In genomic region chr6:107866606-107867301, GRCh38 we compare ENCODE assay signal across 8 cellular contexts. TPM values are rescaled to one million over a fixed set of nuclear protein-coding genes. Genes with fewer than 3 reads are reported as not detected.
A peak's percentile ranks its signal among the peaks of the same experiment; 100 is the strongest.
DNase-seq lines count a peak whose midpoint lies in the region; ATAC-seq and TF ChIP-seq lines count a peak whose summit lies in the region.

No MANE protein-coding gene starts in this region.

- peaks cover 11% of the 10 kb centered on the region for H3K36me3 ChIP-seq in CD4-positive, CD25-positive, alpha-beta regulatory T cell (ENCODE audit: control insufficient read depth, insufficient read depth, low read length)

- H3K27me3 ChIP-seq in CD4-positive, CD25-positive, alpha-beta regulatory T cell (ENCODE audit: control insufficient read depth, insufficient read depth, low read length), result no peaks in the 10 kb centered on the region

- H3K9me3 ChIP-seq in CD4-positive, CD25-positive, alpha-beta regulatory T cell (ENCODE audit: control insufficient read depth in 2 of 2, low read length in 2 of 2), result no peaks in the 10 kb centered on the region

- peak overlapping the region; percentile 50 for H3K4me3 ChIP-seq in CD4-positive, CD25-positive, alpha-beta regulatory T cell (ENCODE audit: low read depth, low read length)

- peak; percentile 43 to 63 for ATAC-seq in CD4-positive, CD25-positive, alpha-beta regulatory T cell (ENCODE audit: low read depth in 2 of 2)
- ATAC-seq in naive B cell (ENCODE audit: low read depth in 2 of 2) (peak; percentile 45 to 62), HG02884 (IDR thresholded peaks at IDR 0.05; ENCODE audit: unreplicated experiment) (no peak), Right ventricle myocardium superior (ENCODE audit: poor library complexity) (no peak)

- peaks cover 0 to 3% (median 0%) of the 10 kb centered on the region in 7 donors for H3K9me3 Mint-ChIP-seq in CD4-positive, CD25-positive, alpha-beta regulatory T cell
- H3K9me3 Mint-ChIP-seq in naive B cell, result no peaks in the 10 kb centered on the region

- peaks cover 12% of the 10 kb centered on the region for H3K27me3 Mint-ChIP-seq in CD4-positive, CD25-positive, alpha-beta regulatory T cell
- no peaks in the 10 kb centered on the region for H3K27me3 Mint-ChIP-seq in naive B cell

- intact Hi-C loops in Right ventricle myocardium superior (cut with DNase I), result no loop called here

- peak overlapping the region in 1 of 3 donors; percentile 56 for H3K27ac Mint-ChIP-seq in CD4-positive, CD25-positive, alpha-beta regulatory T cell
- peak overlapping the region in 4 of 6 donors; percentile 9 to 74 (median 50) for H3K27ac Mint-ChIP-seq in naive B cell

- peak in 2 of 3 donors; percentile 53 to 65 for DNase-seq in CD4-positive, CD25-positive, alpha-beta regulatory T cell
- DNase-seq in GM13976 (ENCODE audit: low spot score) (peak; percentile 51), NCI-H82 (lab: John Stamatoyannopoulos, UW) (peak; percentile 66), dermis blood vessel endothelial cell (peak; percentile 59), naive B cell (no peak), T-helper 9 cell (no peak), Right ventricle myocardium superior (no peak)

- peaks cover 11% of the 10 kb centered on the region for H3K36me3 Mint-ChIP-seq in CD4-positive, CD25-positive, alpha-beta regulatory T cell
- peaks cover 5 to 7% of the 10 kb centered on the region in 2 donors for H3K36me3 Mint-ChIP-seq in naive B cell

- no peaks in the 10 kb centered on the region for H3K4me1 ChIP-seq in CD4-positive, CD25-positive, alpha-beta regulatory T cell (ENCODE audit: control insufficient read depth, insufficient read depth, low read length, poor library complexity, severe bottlenecking)

- H3K4me1 Mint-ChIP-seq in CD4-positive, CD25-positive, alpha-beta regulatory T cell, result peaks cover 0 to 5% (median 1%) of the 10 kb centered on the region in 4 donors
- H3K4me1 Mint-ChIP-seq in naive B cell, result peaks cover 27 to 54% (median 39%) of the 10 kb centered on the region in 3 donors

- H3K4me3 Mint-ChIP-seq in CD4-positive, CD25-positive, alpha-beta regulatory T cell, result peak overlapping the region in 1 of 4 donors; percentile 16
- H3K4me3 Mint-ChIP-seq in naive B cell, result peak overlapping the region; percentile 22 to 88 (median 78)

- no peak overlapping the region for H3K27ac ChIP-seq in CD4-positive, CD25-positive, alpha-beta regulatory T cell (ENCODE audit: insufficient read depth, low read length, poor library complexity, severe bottlenecking)

- in situ Hi-C loops in GM13976 (cut with MboI; ENCODE audit: low sequenced_read_pairs, unreplicated experiment), result no loop called here

- TF ChIP-seq CTCF in GM13976 (IDR thresholded peaks at IDR 0.05; ENCODE audit: borderline replicate concordance, control extremely low read depth, extremely low read depth, insufficient read depth, missing control alignments), result peak; percentile 40

RNA-seq across cellular contexts. Expression of gene SCML4, which starts 42.6 kb away (rescaled TPM):
- 33.2 TPM for total RNA-seq in CD4-positive, CD25-positive, alpha-beta regulatory T cell
- polyA plus RNA-seq in CD4-positive, CD25-positive, alpha-beta regulatory T cell, result 10 to 100 TPM in 3 of 4 donors, 1 to 10 TPM in 1; 9.3 to 20.9 (median 15.9) TPM
- total RNA-seq in dermis blood vessel endothelial cell (not detected in 2 replicates), Right ventricle myocardium superior (0.13 TPM)
- polyA plus RNA-seq in naive B cell (ENCODE audit: low read depth in 6 of 6), result 10 to 100 TPM; 16.9 to 25.7 (median 18.3) TPM

Comparison
In these comparisons a context has a peak if more than half of its experiments do, and no peak if none do; other contexts are left out.
1. ATAC-seq: peak in CD4-positive, CD25-positive, alpha-beta regulatory T cell (2 of 2) and naive B cell (2 of 2); none in HG02884 (single experiment) and Right ventricle myocardium superior (single experiment).
2. DNase-seq: peak in CD4-positive, CD25-positive, alpha-beta regulatory T cell (2 of 3), GM13976 (single experiment), NCI-H82 (single experiment) and dermis blood vessel endothelial cell (single experiment); none in naive B cell (single experiment), T-helper 9 cell (single experiment) and Right ventricle myocardium superior (single experiment).
3. RNA of gene SCML4, which starts 42.6 kb away (total RNA-seq): 33.2 TPM in CD4-positive, CD25-positive, alpha-beta regulatory T cell (single experiment); 0.13 TPM in Right ventricle myocardium superior (single experiment) and not detected in dermis blood vessel endothelial cell; every median in the first group is over 10 times any median in the second.